Comparison of ENCODE assay signal across 8 cellular contexts in the genomic region with DNA sequence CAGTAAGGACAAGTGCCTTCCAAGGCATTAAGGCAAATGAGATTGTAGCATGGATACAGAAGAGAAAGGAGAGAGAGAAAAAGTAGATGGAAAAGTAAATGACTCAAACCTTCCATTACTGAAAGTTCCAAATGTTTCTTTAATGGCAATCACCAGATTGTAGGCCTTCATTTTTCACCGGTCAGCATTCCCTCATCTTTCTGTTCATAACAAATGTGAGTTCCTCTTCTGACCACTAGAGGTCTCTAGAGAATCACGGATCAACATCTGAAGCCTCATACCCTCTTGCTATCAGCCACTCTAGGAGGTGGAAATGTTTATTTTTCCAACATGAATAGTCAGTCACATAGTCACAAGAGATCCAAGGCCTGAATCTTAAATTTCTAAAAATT.
DNase-seq lines count a peak whose midpoint lies in the region; ATAC-seq and TF ChIP-seq lines count a peak whose summit lies in the region.

No MANE protein-coding gene starts in this region.

- H3K4me3 ChIP-seq in CD4-positive, alpha-beta memory T cell (ENCODE audit: low read length in 2 of 2) = no peak overlapping the region
- H3K4me3 ChIP-seq in WI38 (ENCODE audit: low read depth, low read length) = no peak overlapping the region
- H3K4me3 ChIP-seq in heart left ventricle = no peak overlapping the region

- no peaks in the 10 kb centered on the region for H3K9me3 Mint-ChIP-seq in CD4-positive, alpha-beta memory T cell

- no peaks in the 10 kb centered on the region for H3K27me3 Mint-ChIP-seq in CD4-positive, alpha-beta memory T cell

- no peaks in the 10 kb centered on the region for H3K9me3 ChIP-seq in CD4-positive, alpha-beta memory T cell (ENCODE audit: control insufficient read depth in 1 of 2, low read length in 2 of 2)
- no peaks in the 10 kb centered on the region for H3K9me3 ChIP-seq in heart left ventricle

- peak in 4 of 5 donors; percentile 46 to 53 (median 50) for DNase-seq in CD4-positive, alpha-beta memory T cell
- DNase-seq in NCI-H1694 treated with DMSO at 0.1 percent for 48 hours (lab: John Stamatoyannopoulos, UW) (peak; percentile 44), heart left ventricle (no peak), retina (peak; percentile 62), T1000 (lab: John Stamatoyannopoulos, UW) (no peak)

- POLR2A ChIA-PET in CD4-positive, alpha-beta memory T cell (lab: Charles Lee; ENCODE audit: partially characterized antibody) = no interaction called here

- intact Hi-C loops in CD4-positive, alpha-beta memory T cell (cut with micrococcal nuclease) = loop anchor here (1.0 to 10.0 kb wide), 7 partner anchors 143 to 1363 kb away; no protein-coding TSS in a partner anchor
- intact Hi-C loops in heart left ventricle (cut with DNase I) = loop anchor here (2.0 to 10.0 kb wide), 16 partner anchors 53 to 1213 kb away; partner anchors contain the start of genes VCAN (in 6 of the 10), TMEM167A (in 2 of the 10) and XRCC4 (in 2 of the 10)

- 1 to 7% (median 3%) methylated on average over 2 of the region's 2 CpGs for WGBS in heart left ventricle, 4 donors

- H3K27ac ChIP-seq in CD4-positive, alpha-beta memory T cell (ENCODE audit: low read depth, low read length) = no peak overlapping the region
- H3K27ac ChIP-seq in heart left ventricle = peak overlapping the region; percentile 16 to 70 (median 40)

- peaks cover 5 to 12% (median 8%) of the 10 kb centered on the region in 4 donors for H3K4me1 Mint-ChIP-seq in CD4-positive, alpha-beta memory T cell

- peaks cover 11% of the 10 kb centered on the region for H3K4me1 ChIP-seq in CD4-positive, alpha-beta memory T cell (ENCODE audit: insufficient read depth, low read length)
- H3K4me1 ChIP-seq in heart left ventricle = peaks cover 0 to 54% (median 27%) of the 10 kb centered on the region in 12 donors

- TF ChIP-seq POLR2A in heart left ventricle (IDR thresholded peaks at IDR 0.05) = no peak

- no peaks in the 10 kb centered on the region for H3K36me3 ChIP-seq in CD4-positive, alpha-beta memory T cell (ENCODE audit: insufficient read depth, low read length)
- H3K36me3 ChIP-seq in heart left ventricle = no peaks in the 10 kb centered on the region

- peak; percentile 67 for TF ChIP-seq CTCF in WI38 (IDR thresholded peaks at IDR 0.05; ENCODE audit: low read depth, low read length)
- peak; percentile 68 to 87 (median 80) for TF ChIP-seq CTCF in heart left ventricle (IDR thresholded peaks at IDR 0.05)

- no peaks in the 10 kb centered on the region for H3K27me3 ChIP-seq in CD4-positive, alpha-beta memory T cell (ENCODE audit: insufficient read depth, low read length)
- no peaks in the 10 kb centered on the region for H3K27me3 ChIP-seq in heart left ventricle

- no peak overlapping the region for H3K27ac Mint-ChIP-seq in CD4-positive, alpha-beta memory T cell

- no peaks in the 10 kb centered on the region for H3K36me3 Mint-ChIP-seq in CD4-positive, alpha-beta memory T cell

- CTCF ChIA-PET in CD4-positive, alpha-beta memory T cell (lab: Charles Lee; ENCODE audit: partially characterized antibody) = interaction anchor here (0.7 to 7.7 kb wide), 20 partner anchors 10 to 1213 kb away, joined by 3 to 102 read pairs (median 3); partner anchors contain the start of gene VCAN

- ATAC-seq in GM18861 (IDR thresholded peaks at IDR 0.05; ENCODE audit: unreplicated experiment) (peak; percentile 79), HG02973 (IDR thresholded peaks at IDR 0.05; ENCODE audit: unreplicated experiment) (peak; percentile 90), heart left ventricle (peak; percentile 66 to 79 (median 73))

- H3K4me3 Mint-ChIP-seq in CD4-positive, alpha-beta memory T cell = no peak overlapping the region

Comparison
In these comparisons a context has a peak if more than half of its experiments do, and no peak if none do; other contexts are left out.
1. DNase-seq: peak in CD4-positive, alpha-beta memory T cell (4 of 5), NCI-H1694 treated with DMSO at 0.1 percent for 48 hours (single experiment) and retina (single experiment); none in heart left ventricle (0 of 5) and T1000 (single experiment).
2. Peak in every context shown above with its lines, with median percentiles within 50 percentile points of each other: ATAC-seq.